ENCODE assay signal across 28 cellular contexts in the genomic region with DNA sequence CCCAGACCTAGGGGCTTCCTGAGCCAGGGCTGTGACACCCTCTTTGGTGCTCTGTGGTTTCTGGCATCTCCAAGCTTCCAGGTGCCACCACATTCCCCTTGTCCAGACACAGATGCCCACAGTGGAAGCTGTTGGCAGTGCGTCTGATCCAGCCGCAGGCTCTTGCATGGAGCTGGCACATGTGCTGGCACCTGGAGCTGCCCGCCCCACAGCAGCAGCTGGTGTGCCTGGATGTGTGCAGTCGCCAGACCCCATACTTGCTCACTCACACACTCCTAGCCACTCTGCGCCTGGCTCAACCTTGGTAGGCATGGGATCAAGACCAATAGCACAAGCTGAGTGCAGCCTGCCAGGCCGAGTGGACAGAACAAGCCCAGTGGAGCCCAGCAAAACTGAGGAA.
"Had no signal": no experiment of that assay in that cellular context is flagged by ENCODE, and none has a peak within 500 bp of the region (broad histone marks: within the 10 kb centered on the region; RNA-seq: fewer than 3 reads in every experiment).

No MANE protein-coding gene starts in this region.

- H3K4me3 Mint-ChIP-seq: naive thymus-derived CD4-positive, alpha-beta T cell; natural killer cell; nephron; neural progenitor cell; stimulated activated memory B cell treated with anti-CD40 and anti-IgM and Interleukin-4, amounts not matched to agents 10 μg/mL and 1 μg/mL and 100 μg/mL, for 72 hours; stimulated activated naive CD8-positive, alpha-beta T cell treated with anti-CD3 and anti-CD28 coated beads, Interleukin-15, amount 100 ng/mL, for 72 hours; type B pancreatic cell had no signal

- H3K36me3 Mint-ChIP-seq: naive thymus-derived CD4-positive, alpha-beta T cell; natural killer cell; neural progenitor cell; stimulated activated memory B cell treated with anti-CD40 and anti-IgM and Interleukin-4, amounts not matched to agents 10 μg/mL and 1 μg/mL and 100 μg/mL, for 72 hours; type B pancreatic cell had no signal

- ATAC-seq: naive thymus-derived CD4-positive, alpha-beta T cell; natural killer cell; psoas muscle; right lobe of liver; stimulated activated naive CD8-positive, alpha-beta T cell treated with anti-CD3 and anti-CD28 coated beads, Interleukin-15, amount 100 ng/mL, for 72 hours; stimulated activated naive CD8-positive, alpha-beta T cell treated with anti-CD3 and anti-CD28 coated beads, Interleukin-15, Interleukin-2, amounts not matched to agents 100 U/mL and 50 U/mL, for 24 hours; upper lobe of right lung had no signal

- H3K9me3 Mint-ChIP-seq: natural killer cell; nephron; neural progenitor cell; stimulated activated memory B cell treated with anti-CD40 and anti-IgM and Interleukin-4, amounts not matched to agents 10 μg/mL and 1 μg/mL and 100 μg/mL, for 72 hours; stimulated activated naive CD8-positive, alpha-beta T cell treated with anti-CD3 and anti-CD28 coated beads, Interleukin-15, amount 100 ng/mL, for 72 hours had no signal

- H3K4me1 Mint-ChIP-seq: natural killer cell; stimulated activated memory B cell treated with anti-CD40 and anti-IgM and Interleukin-4, amounts not matched to agents 10 μg/mL and 1 μg/mL and 100 μg/mL, for 72 hours; stimulated activated naive CD8-positive, alpha-beta T cell treated with anti-CD3 and anti-CD28 coated beads, Interleukin-15, amount 100 ng/mL, for 72 hours had no signal

- H3K27ac Mint-ChIP-seq: naive thymus-derived CD4-positive, alpha-beta T cell; natural killer cell; nephron; neural progenitor cell; progenitor cell of endocrine pancreas; stimulated activated memory B cell treated with anti-CD40 and anti-IgM and Interleukin-4, amounts not matched to agents 10 μg/mL and 1 μg/mL and 100 μg/mL, for 72 hours; stimulated activated naive CD8-positive, alpha-beta T cell treated with anti-CD3 and anti-CD28 coated beads, Interleukin-15, amount 100 ng/mL, for 72 hours; type B pancreatic cell had no signal

- DNase-seq: naive thymus-derived CD4-positive, alpha-beta T cell; natural killer cell; nucleus accumbens; ovary; posterior cingulate gyrus; psoas muscle; right cardiac atrium; right lobe of liver; sigmoid colon; small intestine; stimulated activated CD4-positive, alpha-beta T cell treated with anti-CD3 and anti-CD28 coated beads, Interleukin-15, amount 100 ng/mL, for 24 hours; stimulated activated CD4-positive, alpha-beta T cell treated with anti-CD3 and anti-CD28 coated beads, Interleukin-2, amount 100 ng/mL, for 24 hours; stimulated activated CD4-positive, alpha-beta T cell treated with anti-CD3 and anti-CD28 coated beads, Interleukin-2, amount 100 ng/mL, for 48 hours; stimulated activated CD4-positive, alpha-beta T cell treated with anti-CD3 and anti-CD28 coated beads, Interleukin-4, amount 100 ng/mL, for 24 hours; stimulated activated naive CD4-positive, alpha-beta T cell; stimulated activated naive CD8-positive, alpha-beta T cell treated with anti-CD3 and anti-CD28 coated beads, Interleukin-15, amount 100 ng/mL, for 72 hours; stimulated activated naive CD8-positive, alpha-beta T cell treated with anti-CD3 and anti-CD28 coated beads, Interleukin-15, Interleukin-2, amounts not matched to agents 100 U/mL and 50 U/mL, for 24 hours; substantia nigra; testis; tibial artery; transverse colon; upper lobe of right lung; uterus had no signal
